8 cellular contexts compared by ENCODE assay signal in genomic region chr6:154247119-154247814, GRCh38.
A peak's percentile ranks its signal among the peaks of the same experiment; 100 is the strongest.
DNase-seq lines count a peak whose midpoint lies in the region; ATAC-seq and TF ChIP-seq lines count a peak whose summit lies in the region.

No MANE protein-coding gene starts in this region.

- H3K4me1 Mint-ChIP-seq in CD8-positive, alpha-beta memory T cell, result peaks cover 72 to 88% (median 80%) of the 10 kb centered on the region in 3 donors
- H3K4me1 Mint-ChIP-seq in activated CD4-positive, alpha-beta memory T cell treated with anti-CD3 and anti-CD28 coated beads for 36 hours (ENCODE audit: low read depth), result peaks cover 80% of the 10 kb centered on the region

- H3K4me1 ChIP-seq in CD8-positive, alpha-beta memory T cell (ENCODE audit: insufficient read depth, low read length), result peaks cover 68% of the 10 kb centered on the region

- peaks cover 9 to 43% (median 21%) of the 10 kb centered on the region in 3 donors for H3K36me3 Mint-ChIP-seq in CD8-positive, alpha-beta memory T cell
- H3K36me3 Mint-ChIP-seq in activated CD4-positive, alpha-beta memory T cell treated with anti-CD3 and anti-CD28 coated beads for 36 hours, result peaks cover 16% of the 10 kb centered on the region

- ATAC-seq in GM19455 (IDR thresholded peaks at IDR 0.05; ENCODE audit: unreplicated experiment) (peak; percentile 41), HG03460 (IDR thresholded peaks at IDR 0.05; ENCODE audit: unreplicated experiment) (peak; percentile 32)

- H3K36me3 ChIP-seq in CD8-positive, alpha-beta memory T cell (ENCODE audit: insufficient read depth, low read length), result no peaks in the 10 kb centered on the region

- no peaks in the 10 kb centered on the region for H3K9me3 Mint-ChIP-seq in CD8-positive, alpha-beta memory T cell
- H3K9me3 Mint-ChIP-seq in activated CD4-positive, alpha-beta memory T cell treated with anti-CD3 and anti-CD28 coated beads for 36 hours, result no peaks in the 10 kb centered on the region

- H3K27ac ChIP-seq in CD8-positive, alpha-beta memory T cell (ENCODE audit: low read depth, low read length), result peak overlapping the region; percentile 72

- no peaks in the 10 kb centered on the region for H3K27me3 ChIP-seq in CD8-positive, alpha-beta memory T cell (ENCODE audit: insufficient read depth, low read length, poor library complexity, severe bottlenecking)

- POLR2A ChIA-PET in CD8-positive, alpha-beta memory T cell (lab: Charles Lee), result interaction anchor here (0.7 to 1.5 kb wide), 5 partner anchors 10 to 30 kb away, joined by 3 to 10 read pairs (median 7); no protein-coding TSS in a partner anchor
- POLR2A ChIA-PET in activated CD4-positive, alpha-beta memory T cell treated with anti-CD3 and anti-CD28 coated beads for 36 hours (lab: Charles Lee), result interaction anchor here (0.7 to 2.6 kb wide), 5 partner anchors 8 to 30 kb away, joined by 3 to 24 read pairs (median 4); no protein-coding TSS in a partner anchor

- peak overlapping the region; percentile 93 to 98 (median 95) for H3K27ac Mint-ChIP-seq in CD8-positive, alpha-beta memory T cell
- H3K27ac Mint-ChIP-seq in activated CD4-positive, alpha-beta memory T cell treated with anti-CD3 and anti-CD28 coated beads for 36 hours, result peak overlapping the region; percentile 79

- intact Hi-C loops in activated CD4-positive, alpha-beta memory T cell treated with anti-CD3 and anti-CD28 coated beads for 36 hours (cut with micrococcal nuclease), result loop anchor here (1.0 to 10.0 kb wide), 8 partner anchors 8 to 1265 kb away; partner anchors contain the start of genes FBXO5, SCAF8 and TFB1M

- H3K4me3 ChIP-seq in CD8-positive, alpha-beta memory T cell (ENCODE audit: low read length), result peak overlapping the region; percentile 87

- H3K9me3 ChIP-seq in CD8-positive, alpha-beta memory T cell (ENCODE audit: low read length), result no peaks in the 10 kb centered on the region

- CTCF ChIA-PET in CD8-positive, alpha-beta memory T cell (lab: Charles Lee), result interaction anchor here (1.0 to 4.1 kb wide), 10 partner anchors 8 to 93 kb away, joined by 3 to 24 read pairs (median 6); no protein-coding TSS in a partner anchor
- CTCF ChIA-PET in activated CD4-positive, alpha-beta memory T cell treated with anti-CD3 and anti-CD28 coated beads for 36 hours (lab: Charles Lee), result interaction anchor here (0.6 to 2.2 kb wide), 10 partner anchors 8 to 1945 kb away, joined by 3 to 11 read pairs (median 3); no protein-coding TSS in a partner anchor

- peak overlapping the region; percentile 91 to 99 (median 95) for H3K4me3 Mint-ChIP-seq in CD8-positive, alpha-beta memory T cell
- H3K4me3 Mint-ChIP-seq in activated CD4-positive, alpha-beta memory T cell treated with anti-CD3 and anti-CD28 coated beads for 36 hours, result peak overlapping the region; percentile 87

- DNase-seq in CD8-positive, alpha-beta memory T cell, result peak in 4 of 5 donors; percentile 20 to 60 (median 56)
- DNase-seq in activated CD4-positive, alpha-beta memory T cell treated with anti-CD3 and anti-CD28 coated beads for 36 hours, result peak; percentile 55
- DNase-seq in medulla oblongata (ENCODE audit: extremely low spot score) (peak; percentile 40), NCI-H2196 (lab: John Stamatoyannopoulos, UW; ENCODE audit: unreplicated experiment) (no peak), erythroblast (lab: John Stamatoyannopoulos, UW) (no peak), glomerular visceral epithelial cell (ENCODE audit: extremely low spot score) (no peak)

- H3K27me3 Mint-ChIP-seq in CD8-positive, alpha-beta memory T cell, result no peaks in the 10 kb centered on the region
- no peaks in the 10 kb centered on the region for H3K27me3 Mint-ChIP-seq in activated CD4-positive, alpha-beta memory T cell treated with anti-CD3 and anti-CD28 coated beads for 36 hours

- TF ChIP-seq POLR2A in erythroblast (IDR thresholded peaks at IDR 0.05; ENCODE audit: low read length), result no peak

Comparison
In these comparisons a context has a peak if more than half of its experiments do, and no peak if none do; other contexts are left out.
1. DNase-seq: peak in CD8-positive, alpha-beta memory T cell (4 of 5), activated CD4-positive, alpha-beta memory T cell treated with anti-CD3 and anti-CD28 coated beads for 36 hours (single experiment) and medulla oblongata (single experiment); none in NCI-H2196 (single experiment), erythroblast (0 of 2) and glomerular visceral epithelial cell (single experiment).